ENCODE assay signal across 12 cellular contexts in the genomic region with DNA sequence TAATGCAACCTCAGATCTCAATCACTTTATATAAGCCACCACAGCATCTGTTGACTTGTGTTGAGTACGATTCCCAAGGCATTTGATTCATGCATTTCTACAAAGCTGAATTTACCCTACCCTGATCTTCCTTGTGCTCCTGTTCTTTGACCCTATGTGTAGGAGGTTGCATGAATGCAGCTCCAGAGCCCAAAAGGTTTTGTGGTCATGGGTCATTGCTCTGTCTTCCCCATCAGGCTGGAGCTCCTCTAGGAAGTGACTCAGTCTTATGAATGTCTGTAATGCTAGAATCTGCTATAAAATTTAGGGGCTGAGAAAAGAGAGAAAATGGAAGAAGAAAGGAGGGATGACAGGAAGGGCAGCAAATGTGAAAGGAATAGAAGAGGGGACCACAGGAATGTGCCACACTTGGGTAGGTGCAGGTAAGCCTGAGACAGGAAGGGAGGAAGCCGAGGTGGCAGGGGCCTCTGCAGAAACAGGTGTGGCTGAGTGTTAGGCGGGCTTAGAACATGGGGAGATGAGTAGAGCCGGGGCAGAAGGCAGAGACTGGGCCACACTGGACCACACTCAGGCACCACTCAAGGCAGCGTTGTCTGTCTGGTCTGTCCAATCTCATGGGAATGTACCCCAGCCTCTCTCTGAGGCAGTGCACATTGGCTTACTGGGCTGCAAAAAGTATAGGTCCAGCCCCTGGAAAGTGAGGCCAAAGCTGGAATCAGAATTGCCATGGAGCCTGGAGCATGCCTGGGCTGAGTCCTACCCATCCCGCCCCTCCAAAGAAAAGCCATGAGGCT.
"Had no signal": no experiment of that assay in that cellular context is flagged by ENCODE, and none has a peak within 500 bp of the region (broad histone marks: within the 10 kb centered on the region; RNA-seq: fewer than 3 reads in every experiment).

No MANE protein-coding gene starts in this region.

- DNase-seq: activated B cell treated with CpG ODN at 0.5 μM for 24 hours; activated CD4-positive, alpha-beta T cell treated with anti-CD3 and anti-CD28 coated beads, Interleukin-2, amount 10 ng/mL, durations not matched to agents 7 days and 5 days; adrenal gland; colonic mucosa; effector CD4-positive, alpha-beta T cell; foreskin melanocyte; heart left ventricle; left ventricle myocardium superior; stimulated activated CD4-positive, alpha-beta T cell treated with anti-CD3 and anti-CD28 coated beads, Interleukin-12 subunit alpha, Interleukin-12 subunit beta, amount 100 ng/mL, for 4 hours; T-helper 17 cell; upper lobe of left lung had no signal

- H3K4me1 Mint-ChIP-seq: activated B cell treated with CpG ODN at 0.5 μM for 24 hours had no signal

- ATAC-seq: heart left ventricle, left ventricle myocardium superior, SK-N-SH treated with all-trans-retinoic acid at 6 μM for 48 hours, T-helper 17 cell had no signal

- H3K9me3 Mint-ChIP-seq: activated B cell treated with CpG ODN at 0.5 μM for 24 hours had no signal

- H3K27ac Mint-ChIP-seq: activated B cell treated with CpG ODN at 0.5 μM for 24 hours; activated CD4-positive, alpha-beta T cell treated with anti-CD3 and anti-CD28 coated beads, Interleukin-2, amount 10 ng/mL, durations not matched to agents 7 days and 5 days; T-helper 17 cell had no signal

- H3K27me3 Mint-ChIP-seq: activated B cell treated with CpG ODN at 0.5 μM for 24 hours; activated CD4-positive, alpha-beta T cell treated with anti-CD3 and anti-CD28 coated beads, Interleukin-2, amount 10 ng/mL, durations not matched to agents 7 days and 5 days; T-helper 17 cell had no signal

- H3K4me3 Mint-ChIP-seq: activated B cell treated with CpG ODN at 0.5 μM for 24 hours; activated CD4-positive, alpha-beta T cell treated with anti-CD3 and anti-CD28 coated beads, Interleukin-2, amount 10 ng/mL, durations not matched to agents 7 days and 5 days; T-helper 17 cell had no signal
